Comparison of ENCODE assay signal across 1 cellular context in the genomic region with DNA sequence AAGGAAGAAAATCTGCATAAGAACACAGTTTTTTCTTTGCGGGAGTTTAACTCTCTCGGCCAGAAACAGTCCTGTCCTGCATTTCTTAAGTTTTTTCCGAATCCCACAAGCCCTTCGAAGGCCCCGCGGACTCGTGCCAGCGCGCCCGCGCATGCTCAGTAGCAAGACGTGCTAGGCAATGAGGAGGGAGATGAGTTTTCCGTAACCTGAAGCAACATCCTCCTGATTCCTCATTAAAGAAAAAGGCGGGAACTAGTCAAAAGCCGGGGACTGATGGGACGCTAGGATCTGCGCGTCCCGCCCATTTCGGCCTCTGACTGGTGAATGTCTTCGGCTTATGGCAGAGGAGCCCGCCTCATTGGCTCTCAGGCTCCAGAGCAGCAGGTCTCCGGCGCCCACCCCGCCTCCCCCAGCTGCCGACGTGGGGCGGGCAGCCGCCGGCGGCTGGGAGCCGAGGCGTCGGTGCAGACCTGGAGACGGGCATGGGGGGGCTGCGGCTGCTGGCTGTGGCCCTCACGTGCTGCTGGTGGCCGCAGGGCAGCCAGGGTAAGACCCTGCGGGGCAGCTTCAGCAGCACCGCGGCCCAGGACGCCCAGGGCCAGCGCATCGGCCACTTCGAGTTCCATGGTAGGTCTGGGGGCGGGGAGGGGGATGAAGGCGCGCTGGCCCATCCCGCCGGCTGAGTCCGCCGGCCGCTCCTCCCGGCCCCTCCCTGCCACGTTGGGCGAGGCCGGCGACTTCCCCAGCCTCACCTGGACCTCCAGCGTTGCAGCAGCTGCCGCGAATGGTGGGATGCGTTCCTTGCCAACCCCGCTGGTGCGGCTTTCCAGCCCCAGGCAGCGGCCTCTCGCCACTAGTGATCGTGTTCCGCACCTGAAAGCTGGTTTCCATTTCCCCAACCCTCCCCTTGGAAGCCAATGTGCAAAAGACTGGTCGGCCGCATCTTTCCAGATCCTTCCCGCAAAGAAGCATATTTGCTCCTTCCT.
A peak's percentile ranks its signal among the peaks of the same experiment; 100 is the strongest.
TF ChIP-seq lines count a peak whose summit lies in the region.

GPR180 (plus strand) TSS at position 412 of the 986 bp plus-strand sequence; CDS start at position 483, 71 bp downstream.

TF ChIP-seq in WTC11, 78 proteins besides CTCF, POLR2A, EP300 and RAD21 (continued from another document):
- TF ChIP-seq PRDM15 (CRISPR knock-in tag; IDR thresholded peaks at IDR 0.05): no peak
- no peak for TF ChIP-seq PRRX2 (CRISPR knock-in tag; IDR thresholded peaks at IDR 0.05)
- no peak for TF ChIP-seq SOX15 (CRISPR knock-in tag; IDR thresholded peaks at IDR 0.05)
- TF ChIP-seq NFYB (CRISPR knock-in tag; conservative IDR thresholded peaks at IDR 0.05; ENCODE audit: low read depth): peak; percentile 68
